2 cellular contexts compared by ENCODE assay signal in genomic region chr1:85607126-85607912, GRCh38.
TF ChIP-seq lines count a peak whose summit lies in the region.

No MANE protein-coding gene starts in this region.

TF ChIP-seq in HEK293, 187 proteins besides CTCF, POLR2A, EP300 and RAD21 (continued from another document and continues in another):
- TF ChIP-seq ZNF335 (tag by site-specific recombination; conservative IDR thresholded peaks at IDR 0.05) (0 out of 2 replicates have a peak, but pooled peaks have one; percentile 31), MZF1 (tag by site-specific recombination; IDR thresholded peaks at IDR 0.05; ENCODE audit: borderline replicate concordance) (no peak), ZNF114 (tag by site-specific recombination; IDR thresholded peaks at IDR 0.05) (no peak), ZFHX2 (tag by site-specific recombination; conservative IDR thresholded peaks at IDR 0.05) (peak; percentile 71), SCRT1 (tag by site-specific recombination; IDR thresholded peaks at IDR 0.05; ENCODE audit: borderline replicate concordance) (peak; percentile 13; the same call in 1 of the 2 replicates), ZNF792 (tag by site-specific recombination; IDR thresholded peaks at IDR 0.05) (no peak), GLIS1 (tag by site-specific recombination; IDR thresholded peaks at IDR 0.05) (peak; percentile 97), KLF16 (tag by site-specific recombination; IDR thresholded peaks at IDR 0.05) (no peak), ZNF639 (tag by site-specific recombination; IDR thresholded peaks at IDR 0.05) (0 out of 2 replicates have a peak, but pooled peaks have one; percentile 21), PRDM1 (tag by site-specific recombination; IDR thresholded peaks at IDR 0.05) (peak; percentile 18; the same call in 1 of the 2 replicates), ZNF629 (tag by site-specific recombination; IDR thresholded peaks at IDR 0.05) (peak; percentile 68), KLF10 (tag by site-specific recombination; IDR thresholded peaks at IDR 0.05) (0 out of 2 replicates have a peak, but pooled peaks have one; percentile 22), ZNF707 (tag by site-specific recombination; IDR thresholded peaks at IDR 0.05) (no peak), ZNF692 (tag by site-specific recombination; IDR thresholded peaks at IDR 0.05) (0 out of 2 replicates have a peak, but pooled peaks have one; percentile 25), ZIC2 (tag by site-specific recombination; IDR thresholded peaks at IDR 0.05) (peak; percentile 59), GLIS2 (tag by site-specific recombination; IDR thresholded peaks at IDR 0.05) (peak; percentile 58), ZSCAN23 (tag by site-specific recombination; IDR thresholded peaks at IDR 0.05) (no peak), PRDM10 (tag by site-specific recombination; IDR thresholded peaks at IDR 0.05) (peak; percentile 81), EGR2 (tag by site-specific recombination; IDR thresholded peaks at IDR 0.05; ENCODE audit: low read depth) (peak; percentile 51; the same call in 1 of the 2 replicates), HIC1 (tag by site-specific recombination; IDR thresholded peaks at IDR 0.05) (peak; percentile 76), HOXD13 (CRISPR knock-in tag; IDR thresholded peaks at IDR 0.05; ENCODE audit: borderline replicate concordance) (peak; percentile 64; the same call in 1 of the 2 replicates), ZNF660 (tag by site-specific recombination; IDR thresholded peaks at IDR 0.05) (0 out of 2 replicates have a peak, but pooled peaks have one; percentile 26), KLF9 (tag by site-specific recombination; IDR thresholded peaks at IDR 0.05; ENCODE audit: low read depth) (no peak), ZNF596 (tag by site-specific recombination; IDR thresholded peaks at IDR 0.05) (no peak)

TF ChIP-seq in WTC11, 78 proteins besides CTCF, POLR2A, EP300 and RAD21 (continued from another document and continues in another):
- TF ChIP-seq ZNF281 (CRISPR knock-in tag; IDR thresholded peaks at IDR 0.05) (no peak), AFF4 (CRISPR knock-in tag; IDR thresholded peaks at IDR 0.05; ENCODE audit: borderline replicate concordance) (no peak), CDX4 (CRISPR knock-in tag; IDR thresholded peaks at IDR 0.05; ENCODE audit: borderline replicate concordance) (no peak), FOXP4 (CRISPR knock-in tag; IDR thresholded peaks at IDR 0.05) (no peak), ZSCAN18 (CRISPR knock-in tag; IDR thresholded peaks at IDR 0.05) (0 out of 2 replicates have a peak, but pooled peaks have one; percentile 64), CBFB (CRISPR knock-in tag; IDR thresholded peaks at IDR 0.05; ENCODE audit: low read depth) (no peak), E2F4 (CRISPR knock-in tag; IDR thresholded peaks at IDR 0.05; ENCODE audit: borderline replicate concordance, low read depth) (no peak), USF1 (CRISPR knock-in tag; IDR thresholded peaks at IDR 0.05) (no peak), NFYB (CRISPR knock-in tag; conservative IDR thresholded peaks at IDR 0.05; ENCODE audit: low read depth) (no peak), NR2C2 (CRISPR knock-in tag; IDR thresholded peaks at IDR 0.05) (no peak), ZBTB21 (CRISPR knock-in tag; IDR thresholded peaks at IDR 0.05; ENCODE audit: borderline replicate concordance) (no peak), ATF6 (CRISPR knock-in tag; IDR thresholded peaks at IDR 0.05) (no peak), GABPB1 (CRISPR knock-in tag; IDR thresholded peaks at IDR 0.05) (no peak), RELA (CRISPR knock-in tag; IDR thresholded peaks at IDR 0.05; ENCODE audit: borderline replicate concordance) (no peak), OVOL2 (CRISPR knock-in tag; IDR thresholded peaks at IDR 0.05; ENCODE audit: borderline replicate concordance) (no peak), MAX (CRISPR knock-in tag; IDR thresholded peaks at IDR 0.05) (peak; percentile 60; the same call in 1 of the 2 replicates), MYBL2 (CRISPR knock-in tag; IDR thresholded peaks at IDR 0.05) (no peak), NR3C1 (CRISPR knock-in tag; conservative IDR thresholded peaks at IDR 0.05; ENCODE audit: low read depth) (no peak), MXD4 (CRISPR knock-in tag; IDR thresholded peaks at IDR 0.05; ENCODE audit: borderline replicate concordance) (no peak), ZNF396 (CRISPR knock-in tag; IDR thresholded peaks at IDR 0.05; ENCODE audit: borderline replicate concordance) (peak; percentile 76; the same call in 1 of the 2 replicates), ZNF425 (CRISPR knock-in tag; conservative IDR thresholded peaks at IDR 0.05) (0 out of 2 replicates have a peak, but pooled peaks have one; percentile 69), IRF1 (CRISPR knock-in tag; IDR thresholded peaks at IDR 0.05) (no peak), SOX15 (CRISPR knock-in tag; IDR thresholded peaks at IDR 0.05) (no peak)
